In genomic region chr14:50676814-50677516, GRCh38 we compare ENCODE assay signal across 11 cellular contexts. TPM values are rescaled to one million over a fixed set of nuclear protein-coding genes. Genes with fewer than 3 reads are reported as not detected.
DNase-seq lines count a peak whose midpoint lies in the region; ATAC-seq, FAIRE-seq and TF ChIP-seq lines count a peak whose summit lies in the region.
"Had no signal": no experiment of that assay in that cellular context is flagged by ENCODE, and none has a peak within 500 bp of the region (broad histone marks: within the 10 kb centered on the region; RNA-seq: fewer than 3 reads in every experiment).

No MANE protein-coding gene starts in this region.

- peaks cover 23 to 36% of the 10 kb centered on the region in 2 donors for H3K4me1 Mint-ChIP-seq in stimulated activated naive B cell treated with anti-CD40 and anti-IgM and Interleukin-4, amounts not matched to agents 10 μg/mL and 1 μg/mL and 100 μg/mL, for 72 hours

- H3K36me3 ChIP-seq in adrenal gland (replicated peaks in 1 of 2): no peaks in the 10 kb centered on the region

- peak overlapping the region in 3 of 5 donors; percentile 8 to 57 (median 53) for H3K27ac ChIP-seq in adrenal gland

- H3K27me3 Mint-ChIP-seq in stimulated activated naive B cell treated with anti-CD40 and anti-IgM and Interleukin-4, amounts not matched to agents 10 μg/mL and 1 μg/mL and 100 μg/mL, for 72 hours: no peaks in the 10 kb centered on the region

- intact Hi-C loops in adrenal gland (cut with DNase I): no loop called here

- no peak for TF ChIP-seq CTCF in adrenal gland (IDR thresholded peaks at IDR 0.05)

- peak overlapping the region; percentile 68 to 80 for H3K4me3 Mint-ChIP-seq in stimulated activated naive B cell treated with anti-CD40 and anti-IgM and Interleukin-4, amounts not matched to agents 10 μg/mL and 1 μg/mL and 100 μg/mL, for 72 hours

- H3K27me3 ChIP-seq in adrenal gland: no peaks in the 10 kb centered on the region

- peaks cover 7 to 22% of the 10 kb centered on the region in 2 donors for H3K4me1 ChIP-seq in adrenal gland (replicated peaks in 1 of 2)

- no peak overlapping the region for H3K4me3 ChIP-seq in adrenal gland

- DNase-seq in GM19239 (ENCODE audit: insufficient read length, low spot score) (no peak), adrenal gland (no peak), NCI-H1105 treated with DMSO at 0.1 percent for 48 hours (lab: John Stamatoyannopoulos, UW) (no peak), iPS-NIHi11 (ENCODE audit: low spot score) (no peak), HuH-7 (ENCODE audit: low spot score) (no peak)
- DNase-seq in stimulated activated naive B cell treated with anti-CD40 and anti-IgM and Interleukin-4, amounts not matched to agents 10 μg/mL and 1 μg/mL and 100 μg/mL, for 72 hours: no peak
- DNase-seq: activated effector memory CD4-positive, alpha-beta T cell treated with anti-CD3 and anti-CD28 coated beads, Interleukin-2, amount 50 U/mL, for 16 hours; effector memory CD4-positive, alpha-beta T cell; NCI-H187 treated with DMSO at 0.1 percent for 48 hours had no signal

- ATAC-seq in HG02884 (IDR thresholded peaks at IDR 0.05; ENCODE audit: unreplicated experiment): peak; percentile 43
- peak; percentile 71 to 80 for ATAC-seq in stimulated activated naive B cell treated with anti-CD40 and anti-IgM and Interleukin-4, amounts not matched to agents 10 μg/mL and 1 μg/mL and 100 μg/mL, for 72 hours (replicated peaks)
- ATAC-seq: left lobe of liver had no signal

- 84 to 91% (median 88%) methylated on average over 7 of the region's 7 CpGs for WGBS in adrenal gland, 4 donors

- peak; percentile 65 for FAIRE-seq in GM19239 (lab: Jason Lieb, UNC)

- peak overlapping the region; percentile 77 for H3K27ac Mint-ChIP-seq in stimulated activated naive B cell treated with anti-CD40 and anti-IgM and Interleukin-4, amounts not matched to agents 10 μg/mL and 1 μg/mL and 100 μg/mL, for 72 hours

- no peaks in the 10 kb centered on the region for H3K9me3 ChIP-seq in adrenal gland (replicated peaks in 1 of 3)

- TF ChIP-seq POLR2A in adrenal gland (IDR thresholded peaks at IDR 0.05): no peak

- no peaks in the 10 kb centered on the region for H3K36me3 Mint-ChIP-seq in stimulated activated naive B cell treated with anti-CD40 and anti-IgM and Interleukin-4, amounts not matched to agents 10 μg/mL and 1 μg/mL and 100 μg/mL, for 72 hours

- no peaks in the 10 kb centered on the region for H3K9me3 Mint-ChIP-seq in stimulated activated naive B cell treated with anti-CD40 and anti-IgM and Interleukin-4, amounts not matched to agents 10 μg/mL and 1 μg/mL and 100 μg/mL, for 72 hours

RNA-seq across cellular contexts. Expression of gene SAV1, which starts 8.9 kb away (rescaled TPM):
- 10 to 100 TPM; 20.3 to 39.2 (median 28.5) TPM for total RNA-seq in adrenal gland
- 10 to 100 TPM; 24.5 to 27.2 (median 25.8) TPM for polyA plus RNA-seq in adrenal gland
